ENCODE assay signal across 1 cellular context in the genomic region with DNA sequence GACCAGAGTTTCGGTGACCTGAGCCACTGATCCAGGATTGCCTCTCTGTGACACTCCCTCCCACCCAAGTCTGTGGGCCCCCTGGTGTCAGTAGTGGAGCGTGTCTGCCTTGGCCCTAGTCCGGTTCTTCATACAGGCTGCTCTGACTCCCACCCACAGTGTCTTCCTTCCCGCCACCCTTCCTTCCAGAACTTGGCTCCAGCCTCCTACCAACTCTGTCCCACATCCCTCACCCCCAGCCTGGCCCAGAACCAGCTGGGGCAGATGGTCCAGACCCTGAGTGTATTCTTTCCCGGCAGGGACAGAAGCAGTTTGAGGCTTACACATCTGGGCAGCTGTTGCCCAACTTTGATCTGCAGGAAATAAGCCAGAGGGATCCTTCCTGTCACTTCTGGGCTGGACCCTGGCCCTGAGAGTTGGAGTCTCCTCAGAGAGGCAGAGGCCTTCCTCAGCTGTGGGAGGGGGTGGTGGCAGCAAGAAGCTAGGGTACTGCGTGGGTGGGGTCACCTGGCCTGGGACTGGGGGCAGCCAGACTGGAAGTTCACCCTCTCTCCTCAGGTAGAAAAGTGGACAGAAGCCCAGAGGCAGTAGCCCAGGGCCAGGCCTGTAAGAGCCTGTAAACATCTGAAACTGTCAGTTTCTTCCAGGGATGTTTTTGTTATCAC.
TF ChIP-seq lines count a peak whose summit lies in the region.

No MANE protein-coding gene starts in this region.

TF ChIP-seq in GM23338, 12 proteins besides CTCF, POLR2A, EP300 and RAD21 (continued from another document):
- TF ChIP-seq ZNF462 (CRISPR knock-in tag; IDR thresholded peaks at IDR 0.05) (no peak), CREB1 (CRISPR knock-in tag; IDR thresholded peaks at IDR 0.05; ENCODE audit: low read depth) (no peak)
TF ChIP-seq in GM23338: peak in this region for 0.
